In the genomic region with DNA sequence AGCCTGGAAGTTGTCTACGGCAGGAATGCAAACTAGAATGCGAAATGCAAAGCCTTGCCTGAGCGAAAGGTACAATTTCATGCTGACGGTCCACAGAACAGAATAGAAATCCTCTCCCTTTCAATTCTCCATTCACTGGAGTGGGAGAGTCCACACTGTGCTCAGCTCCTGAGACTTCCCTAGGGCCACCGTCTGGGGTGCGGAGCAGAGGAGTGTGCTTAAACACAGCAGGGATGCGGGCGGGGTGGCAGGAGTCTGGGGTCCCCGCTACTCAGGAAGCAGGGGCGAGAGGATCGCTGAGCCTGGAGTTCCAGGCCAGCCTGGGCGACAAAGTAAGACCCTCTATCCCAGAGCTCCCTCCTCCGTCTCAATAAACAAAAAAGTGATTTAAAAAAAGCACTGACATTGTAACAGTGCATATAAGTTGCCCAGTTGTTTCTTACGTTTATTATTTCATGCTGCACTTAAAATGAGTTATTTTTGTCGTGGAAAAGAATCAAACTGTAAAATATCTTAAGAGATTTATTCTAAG, we compare ENCODE assay signal across 9 cellular contexts. TPM values are rescaled to one million over a fixed set of nuclear protein-coding genes. Genes with fewer than 3 reads are reported as not detected.
DNase-seq lines count a peak whose midpoint lies in the region; ATAC-seq and TF ChIP-seq lines count a peak whose summit lies in the region.
"Had no signal": no experiment of that assay in that cellular context is flagged by ENCODE, and none has a peak within 500 bp of the region (broad histone marks: within the 10 kb centered on the region; RNA-seq: fewer than 3 reads in every experiment).

No MANE protein-coding gene starts in this region.

- peak overlapping the region; percentile 54 to 84 (median 73) for H3K4me3 ChIP-seq in fibroblast of lung (replicated peaks in 1 of 4; ENCODE audit: control extremely low read depth in 1 of 4, insufficient read depth in 1 of 4, low read depth in 3 of 4, low read length in 4 of 4)
- H3K4me3 ChIP-seq in neural progenitor cell = peak overlapping the region; percentile 87

- H3K27me3 Mint-ChIP-seq in T-helper 17 cell = no peaks in the 10 kb centered on the region
- peaks cover 4% of the 10 kb centered on the region for H3K27me3 Mint-ChIP-seq in neural progenitor cell (ENCODE audit: insufficient read depth, low read depth)

- H3K36me3 ChIP-seq in fibroblast of lung (ENCODE audit: control insufficient read depth, insufficient read depth, low read length) (no peaks in the 10 kb centered on the region), neural progenitor cell (no peaks in the 10 kb centered on the region)

- H4K20me1 ChIP-seq in fibroblast of lung (ENCODE audit: control insufficient read depth, extremely low read depth, insufficient read depth, low read length) = no peaks in the 10 kb centered on the region
- no peaks in the 10 kb centered on the region for H4K20me1 ChIP-seq in neural progenitor cell (ENCODE audit: low read depth)

- H3K36me3 Mint-ChIP-seq in T-helper 17 cell (ENCODE audit: low read depth) (no peaks in the 10 kb centered on the region), neural progenitor cell (peaks cover 30% of the 10 kb centered on the region)

- no peaks in the 10 kb centered on the region for H3K79me2 ChIP-seq in fibroblast of lung (ENCODE audit: control insufficient read depth, insufficient read depth, low read length)
- H3K79me2 ChIP-seq in neural progenitor cell (ENCODE audit: low read depth) = peaks cover 39% of the 10 kb centered on the region

- H3K27ac Mint-ChIP-seq in T-helper 17 cell (peak overlapping the region; percentile 92), neural progenitor cell (peak overlapping the region; percentile 97)

- TF ChIP-seq CTCF in fibroblast of lung (conservative IDR thresholded peaks at IDR 0.05 in 1 of 2, IDR thresholded peaks at IDR 0.05 in 1 of 2; ENCODE audit: low read depth in 1 of 2, low read length in 2 of 2) (no peak), neural progenitor cell (IDR thresholded peaks at IDR 0.05) (no peak)

- H3K4me3 Mint-ChIP-seq in T-helper 17 cell (peak overlapping the region; percentile 89), neural progenitor cell (peak overlapping the region; percentile 95)

- no peak overlapping the region for H3K27ac ChIP-seq in fibroblast of lung (ENCODE audit: insufficient read depth, low read length)
- H3K27ac ChIP-seq in neural progenitor cell = no peak overlapping the region

- no peaks in the 10 kb centered on the region for H3K27me3 ChIP-seq in fibroblast of lung (ENCODE audit: control insufficient read depth, insufficient read depth, low read length)
- H3K27me3 ChIP-seq in neural progenitor cell = no peaks in the 10 kb centered on the region

- H3K9me3 ChIP-seq in T-helper 17 cell (ENCODE audit: control insufficient read depth, low read length, poor library complexity, severe bottlenecking) = no peaks in the 10 kb centered on the region
- no peaks in the 10 kb centered on the region for H3K9me3 ChIP-seq in fibroblast of lung (ENCODE audit: control insufficient read depth, insufficient read depth, low read depth, low read length)
- no peaks in the 10 kb centered on the region for H3K9me3 ChIP-seq in neural progenitor cell (ENCODE audit: low read depth)

- H3K4me2 ChIP-seq in fibroblast of lung (ENCODE audit: extremely low read depth, insufficient read depth, low read length) (peak overlapping the region; percentile 76), neural progenitor cell (peak overlapping the region; percentile 73)

- H3K4me1 Mint-ChIP-seq in T-helper 17 cell = peaks cover 11% of the 10 kb centered on the region
- peaks cover 18% of the 10 kb centered on the region for H3K4me1 Mint-ChIP-seq in neural progenitor cell

- peak; percentile 2 for ATAC-seq in HG02763 (IDR thresholded peaks at IDR 0.05; ENCODE audit: unreplicated experiment)
- peak; percentile 8 for ATAC-seq in T-helper 17 cell
- ATAC-seq in GM19035 (IDR thresholded peaks at IDR 0.05; ENCODE audit: unreplicated experiment) = no peak

- H3K4me1 ChIP-seq in fibroblast of lung (ENCODE audit: control insufficient read depth, extremely low read depth, insufficient read depth, low read length) (no peaks in the 10 kb centered on the region), neural progenitor cell (peaks cover 16% of the 10 kb centered on the region)

- H3F3A ChIP-seq in neural progenitor cell (ENCODE audit: low read depth) = peaks cover 15% of the 10 kb centered on the region

- H3K9me3 Mint-ChIP-seq in neural progenitor cell = peaks cover 44% of the 10 kb centered on the region

- H3K9ac ChIP-seq in fibroblast of lung (ENCODE audit: insufficient read depth, low read length) (peak overlapping the region; percentile 21), neural progenitor cell (no peak overlapping the region)

- H2AFZ ChIP-seq in fibroblast of lung (ENCODE audit: low read length) (peak overlapping the region; percentile 81), neural progenitor cell (replicated peaks) (peak overlapping the region; percentile 54)

- DNase-seq in NCI-H345 (lab: John Stamatoyannopoulos, UW) = peak; percentile 8
- DNase-seq in NCI-H345 treated with DMSO at 0.1 percent for 48 hours (lab: John Stamatoyannopoulos, UW; ENCODE audit: unreplicated experiment) = no peak
- DNase-seq in T-helper 17 cell = no peak
- DNase-seq in fibroblast of lung (ENCODE audit: low read depth in 2 of 2) = no peak
- peak; percentile 61 for DNase-seq in neural progenitor cell (ENCODE audit: low spot score)
- no peak for DNase-seq in NCI-H2171 treated with DMSO at 0.1 percent for 48 hours (lab: John Stamatoyannopoulos, UW)

RNA-seq across cellular contexts. Expression of a gene that starts 0.6 kb away (rescaled TPM):
- total RNA-seq in T-helper 17 cell = 1 to 10 TPM; 3.5 to 4.8 TPM
- total RNA-seq in fibroblast of lung = 10.1 and 10.3 TPM in 2 replicates
- polyA plus RNA-seq in fibroblast of lung = 2.9 and 3.1 TPM in 2 replicates
- polyA plus RNA-seq in fibroblast of lung (2012) = 2.5 and 3.6 TPM in 2 replicates
- polyA minus RNA-seq in fibroblast of lung (ENCODE audit: low replicate concordance) = 0.41 TPM in 1 of 2 replicates, not detected in the other
- 22.9 and 27.7 TPM in 2 replicates for total RNA-seq in neural progenitor cell (ENCODE audit: low replicate concordance)

RNA-seq across cellular contexts. Expression of a gene that starts 40.1 kb away (rescaled TPM):
- total RNA-seq in T-helper 17 cell = 1 to 10 TPM; 3.7 to 4.4 TPM
- 2.6 and 4.3 TPM in 2 replicates for total RNA-seq in fibroblast of lung
- 1.6 and 2.4 TPM in 2 replicates for polyA plus RNA-seq in fibroblast of lung
- polyA plus RNA-seq in fibroblast of lung (2012) = 1.8 and 2.4 TPM in 2 replicates
- polyA minus RNA-seq in fibroblast of lung (ENCODE audit: low replicate concordance) = 1.1 TPM in 1 of 2 replicates, not detected in the other
- 8.9 and 11.6 TPM in 2 replicates for total RNA-seq in neural progenitor cell (ENCODE audit: low replicate concordance)

RNA-seq across cellular contexts. Expression of a gene that starts 50.4 kb away (rescaled TPM):
- total RNA-seq in T-helper 17 cell = not detected
- not detected in 2 replicates for total RNA-seq in fibroblast of lung
- polyA plus RNA-seq in fibroblast of lung = 0.03 and 0.15 TPM in 2 replicates
- 0.07 TPM in 1 of 2 replicates, not detected in the other for polyA plus RNA-seq in fibroblast of lung (2012)
- polyA minus RNA-seq in fibroblast of lung (ENCODE audit: low replicate concordance) = not detected in 2 replicates
- total RNA-seq in neural progenitor cell (ENCODE audit: low replicate concordance) = not detected in 2 replicates
- total RNA-seq: Daoy had no signal

Comparison
In these comparisons a context has a peak if more than half of its experiments do, and no peak if none do; other contexts are left out.
1. DNase-seq: peak in NCI-H345 (single experiment) and neural progenitor cell (single experiment); none in NCI-H345 treated with DMSO at 0.1 percent for 48 hours (single experiment), T-helper 17 cell (0 of 3), fibroblast of lung (0 of 2) and NCI-H2171 treated with DMSO at 0.1 percent for 48 hours (single experiment).